17 cellular contexts compared by ENCODE assay signal in genomic region chr3:138598534-138598933, GRCh38. TPM values are rescaled to one million over a fixed set of nuclear protein-coding genes. Genes with fewer than 3 reads are reported as not detected.
DNase-seq lines count a peak whose midpoint lies in the region; ATAC-seq and TF ChIP-seq lines count a peak whose summit lies in the region.
"Had no signal": no experiment of that assay in that cellular context is flagged by ENCODE, and none has a peak within 500 bp of the region (broad histone marks: within the 10 kb centered on the region; RNA-seq: fewer than 3 reads in every experiment).

No MANE protein-coding gene starts in this region.

- H2AK5ac ChIP-seq in mesenchymal stem cell (ENCODE audit: low read length, severe bottlenecking) = peak overlapping the region; percentile 50

- H3K23ac ChIP-seq in mesenchymal stem cell (ENCODE audit: low read length in 2 of 2) = no peak overlapping the region

- H3K4ac ChIP-seq in mesenchymal stem cell (ENCODE audit: low read depth in 1 of 2, low read length in 2 of 2) = no peak overlapping the region

- no peaks in the 10 kb centered on the region for H3K79me1 ChIP-seq in mesenchymal stem cell (replicated peaks; ENCODE audit: low read length, poor library complexity, severe bottlenecking)

- H3K18ac ChIP-seq in mesenchymal stem cell (ENCODE audit: low read depth in 1 of 2, low read length in 2 of 2) = no peak overlapping the region

- POLR2A ChIA-PET in HEK293 (lab: Yijun Ruan, JAX) = no interaction called here

- H2BK12ac ChIP-seq in mesenchymal stem cell (ENCODE audit: low read length in 2 of 2) = no peak overlapping the region

- H3K4me3 ChIP-seq in HEK293 (ENCODE audit: low read depth, low read length) = no peak overlapping the region
- H3K4me3 ChIP-seq in OCI-LY3 (ENCODE audit: low read length) = peak overlapping the region; percentile 62; the same call in 1 of the 2 replicates
- no peak overlapping the region for H3K4me3 ChIP-seq in mesenchymal stem cell (ENCODE audit: insufficient read depth in 1 of 2, low read depth in 1 of 2, low read length in 2 of 2)
- no peak overlapping the region for H3K4me3 ChIP-seq in dorsolateral prefrontal cortex
- H3K4me3 ChIP-seq: A549; BLaER1 treated with 17β-estradiol and CSF1 and Interleukin-3, amounts not matched to agents 10 nM and 100 nM; GM12878 had no signal

- intact Hi-C loops in left cardiac atrium (cut with DNase I) (no loop called here), dorsolateral prefrontal cortex (cut with DNase I) (loop anchor here (10.0 kb wide), 2 partner anchors 184 to 726 kb away; no protein-coding TSS in a partner anchor)

- H3K9me3 ChIP-seq in HEK293 (ENCODE audit: control insufficient read depth, insufficient read depth, low read depth, low read length) (no peaks in the 10 kb centered on the region), OCI-LY3 (ENCODE audit: insufficient read depth, low read length) (no peaks in the 10 kb centered on the region), mesenchymal stem cell (ENCODE audit: control insufficient read depth, low read length) (no peaks in the 10 kb centered on the region)

- H3K9ac ChIP-seq in OCI-LY3 (ENCODE audit: low read length) = peak overlapping the region; percentile 62
- H3K9ac ChIP-seq in mesenchymal stem cell (ENCODE audit: low read length) = no peak overlapping the region
- H3K9ac ChIP-seq: BLaER1 treated with 17β-estradiol and CSF1 and Interleukin-3, amounts not matched to agents 10 nM and 100 nM had no signal

- no peak overlapping the region for H4K8ac ChIP-seq in mesenchymal stem cell (ENCODE audit: low read length)

- H4K91ac ChIP-seq in mesenchymal stem cell (ENCODE audit: low read length) = no peak overlapping the region

- H3K4me2 ChIP-seq in OCI-LY3 (ENCODE audit: low read length) = peak overlapping the region; percentile 70
- H3K4me2 ChIP-seq in mesenchymal stem cell (ENCODE audit: low read length, poor library complexity, severe bottlenecking) = no peak overlapping the region
- H3K4me2 ChIP-seq: BLaER1 treated with 17β-estradiol and CSF1 and Interleukin-3, amounts not matched to agents 10 nM and 100 nM had no signal

- H3K14ac ChIP-seq in mesenchymal stem cell (ENCODE audit: low read length in 2 of 2) = no peak overlapping the region

- H2AFZ ChIP-seq in OCI-LY3 (ENCODE audit: low read depth, low read length) = no peak overlapping the region; the same call in 1 of the 2 replicates
- H2AFZ ChIP-seq in mesenchymal stem cell (ENCODE audit: low read depth, low read length) = no peak overlapping the region

- H3K79me2 ChIP-seq in OCI-LY3 (ENCODE audit: low read length) = no peaks in the 10 kb centered on the region

- H3K36me3 ChIP-seq in HEK293 (ENCODE audit: control insufficient read depth in 2 of 2, insufficient read depth in 1 of 2, low read length in 2 of 2) (no peaks in the 10 kb centered on the region), OCI-LY3 (replicated peaks; ENCODE audit: low read depth, low read length) (no peaks in the 10 kb centered on the region), mesenchymal stem cell (ENCODE audit: control insufficient read depth in 1 of 2, insufficient read depth in 2 of 2, low read depth in 1 of 2, low read length in 2 of 2) (peaks cover 0 to 3% of the 10 kb centered on the region in 2 experiments)

- DNase-seq in mesenchymal stem cell = no peak
- no peak for DNase-seq in left cardiac atrium
- no peak for DNase-seq in dorsolateral prefrontal cortex
- DNase-seq: AML-193; Caco-2; Calu3; CD4-positive, alpha-beta T cell; CD8-positive, alpha-beta T cell; DMS79 treated with DMSO at 0.1 percent for 48 hours; GF-D8 had no signal

- ATAC-seq in left cardiac atrium = no peak
- ATAC-seq: A549; CD8-positive, alpha-beta T cell; GM12878 had no signal

- H2BK15ac ChIP-seq in mesenchymal stem cell (ENCODE audit: low read depth, poor library complexity, severe bottlenecking) = no peak overlapping the region

- H2BK120ac ChIP-seq in mesenchymal stem cell (ENCODE audit: low read depth, low read length) = no peak overlapping the region

- H2BK5ac ChIP-seq in mesenchymal stem cell (ENCODE audit: low read depth, low read length, poor library complexity, severe bottlenecking) = no peak overlapping the region

- WGBS in mesenchymal stem cell = 100% methylated on average over 1 of the region's 3 CpGs

- H4K20me1 ChIP-seq in OCI-LY3 (ENCODE audit: insufficient read depth, low read length) = no peaks in the 10 kb centered on the region
- H4K20me1 ChIP-seq: BLaER1 treated with 17β-estradiol and CSF1 and Interleukin-3, amounts not matched to agents 10 nM and 100 nM had no signal

- CTCF ChIA-PET in HEK293 (lab: Yijun Ruan, JAX) = interaction anchor here (1.5 to 4.1 kb wide), 2 partner anchors 317 to 325 kb away, joined by 4 to 18 read pairs; no protein-coding TSS in a partner anchor

- TF ChIP-seq CTCF in HEK293 (tag by site-specific recombination; IDR thresholded peaks at IDR 0.05) (no peak), OCI-LY3 (IDR thresholded peaks at IDR 0.05; ENCODE audit: low read depth, low read length) (no peak), dorsolateral prefrontal cortex (IDR thresholded peaks at IDR 0.05 in 54 of 56, conservative IDR thresholded peaks at IDR 0.05 in 2 of 56; ENCODE audit: low read depth in 1 of 56, partially characterized antibody in 56 of 56) (no peak)

- no peak overlapping the region for H3K27ac ChIP-seq in HEK293 (ENCODE audit: extremely low read depth, low read depth, low read length)
- H3K27ac ChIP-seq in OCI-LY3 (ENCODE audit: low read length) = peak overlapping the region; percentile 96
- no peak overlapping the region for H3K27ac ChIP-seq in mesenchymal stem cell (ENCODE audit: low read length, poor library complexity, severe bottlenecking)
- H3K27ac ChIP-seq in dorsolateral prefrontal cortex = no peak overlapping the region
- H3K27ac ChIP-seq: 22Rv1; BLaER1 treated with 17β-estradiol and CSF1 and Interleukin-3, amounts not matched to agents 10 nM and 100 nM; C4-2B had no signal

- H3K27me3 ChIP-seq in OCI-LY3 (ENCODE audit: low read depth, low read length) (no peaks in the 10 kb centered on the region), mesenchymal stem cell (ENCODE audit: control insufficient read depth in 1 of 2, insufficient read depth in 1 of 2, low read length in 2 of 2) (no peaks in the 10 kb centered on the region), dorsolateral prefrontal cortex (no peaks in the 10 kb centered on the region)
- H3K27me3 ChIP-seq: BLaER1 treated with 17β-estradiol and CSF1 and Interleukin-3, amounts not matched to agents 10 nM and 100 nM had no signal

- H3K4me1 ChIP-seq in HEK293 (ENCODE audit: control insufficient read depth, insufficient read depth, low read length) (no peaks in the 10 kb centered on the region), OCI-LY3 (ENCODE audit: low read length) (peaks cover 45% of the 10 kb centered on the region), mesenchymal stem cell (ENCODE audit: control insufficient read depth, insufficient read depth, low read depth, low read length) (peaks cover 3% of the 10 kb centered on the region)
- H3K4me1 ChIP-seq: Caco-2 had no signal

TF ChIP-seq in HEK293, 187 proteins besides CTCF, POLR2A, EP300 and RAD21:
- TF ChIP-seq, protein P1, sequence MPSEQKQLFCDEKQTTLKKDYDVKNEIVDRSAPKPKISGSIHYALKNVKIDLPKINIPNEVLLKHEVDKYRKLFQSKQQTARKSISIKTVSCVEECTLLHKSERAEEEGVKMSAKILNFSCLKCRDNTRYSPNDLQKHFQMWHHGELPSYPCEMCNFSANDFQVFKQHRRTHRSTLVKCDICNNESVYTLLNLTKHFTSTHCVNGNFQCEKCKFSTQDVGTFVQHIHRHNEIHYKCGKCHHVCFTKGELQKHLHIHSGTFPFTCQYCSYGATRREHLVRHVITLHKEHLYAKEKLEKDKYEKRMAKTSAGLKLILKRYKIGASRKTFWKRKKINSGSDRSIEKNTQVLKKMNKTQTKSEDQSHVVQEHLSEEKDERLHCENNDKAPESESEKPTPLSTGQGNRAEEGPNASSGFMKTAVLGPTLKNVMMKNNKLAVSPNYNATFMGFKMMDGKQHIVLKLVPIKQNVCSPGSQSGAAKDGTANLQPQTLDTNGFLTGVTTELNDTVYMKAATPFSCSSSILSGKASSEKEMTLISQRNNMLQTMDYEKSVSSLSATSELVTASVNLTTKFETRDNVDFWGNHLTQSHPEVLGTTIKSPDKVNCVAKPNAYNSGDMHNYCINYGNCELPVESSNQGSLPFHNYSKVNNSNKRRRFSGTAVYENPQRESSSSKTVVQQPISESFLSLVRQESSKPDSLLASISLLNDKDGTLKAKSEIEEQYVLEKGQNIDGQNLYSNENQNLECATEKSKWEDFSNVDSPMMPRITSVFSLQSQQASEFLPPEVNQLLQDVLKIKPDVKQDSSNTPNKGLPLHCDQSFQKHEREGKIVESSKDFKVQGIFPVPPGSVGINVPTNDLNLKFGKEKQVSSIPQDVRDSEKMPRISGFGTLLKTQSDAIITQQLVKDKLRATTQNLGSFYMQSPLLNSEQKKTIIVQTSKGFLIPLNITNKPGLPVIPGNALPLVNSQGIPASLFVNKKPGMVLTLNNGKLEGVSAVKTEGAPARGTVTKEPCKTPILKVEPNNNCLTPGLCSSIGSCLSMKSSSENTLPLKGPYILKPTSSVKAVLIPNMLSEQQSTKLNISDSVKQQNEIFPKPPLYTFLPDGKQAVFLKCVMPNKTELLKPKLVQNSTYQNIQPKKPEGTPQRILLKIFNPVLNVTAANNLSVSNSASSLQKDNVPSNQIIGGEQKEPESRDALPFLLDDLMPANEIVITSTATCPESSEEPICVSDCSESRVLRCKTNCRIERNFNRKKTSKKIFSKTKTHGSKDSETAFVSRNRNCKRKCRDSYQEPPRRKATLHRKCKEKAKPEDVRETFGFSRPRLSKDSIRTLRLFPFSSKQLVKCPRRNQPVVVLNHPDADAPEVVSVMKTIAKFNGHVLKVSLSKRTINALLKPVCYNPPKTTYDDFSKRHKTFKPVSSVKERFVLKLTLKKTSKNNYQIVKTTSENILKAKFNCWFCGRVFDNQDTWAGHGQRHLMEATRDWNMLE (tag by site-specific recombination; conservative IDR thresholded peaks at IDR 0.05; ENCODE audit: low read depth) = no peak
- peak; percentile 93 for TF ChIP-seq ZNF350 (tag by site-specific recombination; IDR thresholded peaks at IDR 0.05)

RNA-seq across cellular contexts. Expression of gene CEP70, which starts 4.5 kb away (rescaled TPM):
- polyA plus RNA-seq in mesenchymal stem cell (2013, experiment 1 of 2) = 7.6 TPM
- 7.4 TPM for polyA plus RNA-seq in mesenchymal stem cell (2013, experiment 2 of 2)
- total RNA-seq in left cardiac atrium (10 to 100 TPM; 28.8 to 34.1 TPM), dorsolateral prefrontal cortex (10 to 100 TPM; 31.4 to 63.5 (median 46.7) TPM)

RNA-seq across cellular contexts. Expression of gene FAIM, which starts 10.0 kb away (rescaled TPM):
- 13.2 TPM for polyA plus RNA-seq in mesenchymal stem cell (2013, experiment 1 of 2)
- polyA plus RNA-seq in mesenchymal stem cell (2013, experiment 2 of 2) = 13.2 TPM
- total RNA-seq in left cardiac atrium (1 to 10 TPM; 6.8 to 8.0 TPM), dorsolateral prefrontal cortex (10 to 100 TPM in 85 of 120 experiments, 1 to 10 TPM in 35; 6.4 to 20.4 (median 11.4) TPM)

Comparison
In these comparisons a context has a peak if more than half of its experiments do, and no peak if none do; other contexts are left out.
1. intact Hi-C loops: an anchor here in dorsolateral prefrontal cortex (10.0 kb wide); none called in left cardiac atrium.